In the genomic region with DNA sequence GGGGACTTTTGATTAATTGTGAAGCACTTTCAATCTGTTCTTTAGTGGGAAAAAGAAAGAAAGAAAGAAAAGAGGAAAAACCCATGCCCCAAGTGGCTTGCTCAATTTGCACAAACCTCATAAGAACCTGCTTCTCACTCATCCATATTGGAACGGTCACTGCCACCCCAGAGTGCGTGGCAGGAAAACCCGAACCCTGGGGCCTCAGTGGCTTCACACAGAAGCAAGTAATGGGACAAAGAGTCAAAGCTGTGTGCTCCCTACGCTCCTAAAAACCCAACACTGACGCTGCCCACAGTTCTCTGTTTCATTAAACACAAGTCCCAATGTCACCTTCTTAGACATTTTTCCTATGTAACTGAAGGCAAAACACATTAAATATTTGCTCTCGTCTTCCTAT, we compare ENCODE assay signal across 29 cellular contexts. TPM values are rescaled to one million over a fixed set of nuclear protein-coding genes. Genes with fewer than 3 reads are reported as not detected.
"Had no signal": no experiment of that assay in that cellular context is flagged by ENCODE, and none has a peak within 500 bp of the region (broad histone marks: within the 10 kb centered on the region; RNA-seq: fewer than 3 reads in every experiment).

No MANE protein-coding gene starts in this region.

- H3K9me3 Mint-ChIP-seq: activated CD8-positive, alpha-beta T cell treated with anti-CD3 and anti-CD28 coated beads for 36 hours; activated naive CD4-positive, alpha-beta T cell treated with anti-CD3 and anti-CD28 coated beads for 36 hours; activated T-cell treated with anti-CD3 and anti-CD28 coated beads, Interleukin-2, amount 50 U/mL, for 24 hours; activated T-helper 1 cell treated with anti-CD3 and anti-CD28 coated beads, Interleukin-12 subunit alpha, Interleukin-12 subunit beta, Interleukin-2, Interleukin-4 antibody, amounts not matched to agents 30 ng/mL and 10 ng/mL and 1 ng/mL, durations not matched to agents 14 hours and 24 hours and 36 hours; central memory CD8-positive, alpha-beta T cell had no signal

- H3K27ac ChIP-seq: KMS-11, SK-N-MC, VCaP had no signal

- H3K4me3 Mint-ChIP-seq: activated naive CD4-positive, alpha-beta T cell treated with anti-CD3 and anti-CD28 coated beads for 36 hours had no signal

- ATAC-seq: activated CD8-positive, alpha-beta memory T cell treated with anti-CD3 and anti-CD28 coated beads, Interleukin-2, amount 10 ng/mL, durations not matched to agents 7 days and 5 days; Panc1; Right ventricle myocardium inferior had no signal

- H3K4me3 ChIP-seq: MG63 had no signal

- H3K36me3 ChIP-seq: MG63 had no signal

- H3K27ac Mint-ChIP-seq: activated CD4-positive, alpha-beta T cell treated with anti-CD3 and anti-CD28 coated beads for 36 hours; activated CD8-positive, alpha-beta memory T cell treated with anti-CD3 and anti-CD28 coated beads, Interleukin-2, amount 10 ng/mL, durations not matched to agents 7 days and 5 days; activated CD8-positive, alpha-beta T cell treated with anti-CD3 and anti-CD28 coated beads for 36 hours; activated naive CD4-positive, alpha-beta T cell treated with anti-CD3 and anti-CD28 coated beads for 36 hours; activated naive CD8-positive, alpha-beta T cell; activated T-cell treated with anti-CD3 and anti-CD28 coated beads, Interleukin-2, amount 50 U/mL, for 24 hours; activated T-helper 1 cell treated with anti-CD3 and anti-CD28 coated beads, Interleukin-12 subunit alpha, Interleukin-12 subunit beta, Interleukin-2, Interleukin-4 antibody, amounts not matched to agents 30 ng/mL and 10 ng/mL and 1 ng/mL, durations not matched to agents 14 hours and 24 hours and 36 hours; brain had no signal

- DNase-seq: activated CD4-positive, CD25-positive, alpha-beta regulatory T cell; activated CD8-positive, alpha-beta memory T cell treated with anti-CD3 and anti-CD28 coated beads, Interleukin-2, amount 10 ng/mL, durations not matched to agents 7 days and 5 days; activated gamma-delta T cell; activated T-cell treated with anti-CD3 and anti-CD28 coated beads, Interleukin-2, amount 50 U/mL, for 24 hours; amygdala; MG63; NCI-H1105; NCI-H1436; NCI-H1694 treated with DMSO at 0.1 percent for 48 hours; NCI-H2029 treated with DMSO at 0.1 percent for 48 hours; NCI-H510A treated with DMSO at 0.1 percent for 48 hours; NCI-H69; NK-92 treated with Interleukin-12 subunit alpha and Interleukin-12 subunit beta, amount 100 ng/mL, for 24 hours; OCI-M1; T-helper 1 cell had no signal

- H3K9me3 ChIP-seq: MG63 had no signal

- H3K36me3 Mint-ChIP-seq: activated naive CD8-positive, alpha-beta T cell; brain had no signal

- H3K9ac ChIP-seq: KMS-11 had no signal

RNA-seq across cellular contexts. Expression of a gene that starts 1.2 kb away (rescaled TPM):
- total RNA-seq: activated CD4-positive, alpha-beta T cell treated with anti-CD3 and anti-CD28 coated beads for 36 hours; activated CD8-positive, alpha-beta T cell treated with anti-CD3 and anti-CD28 coated beads for 36 hours; activated naive CD4-positive, alpha-beta T cell treated with anti-CD3 and anti-CD28 coated beads for 36 hours; activated T-helper 1 cell treated with anti-CD3 and anti-CD28 coated beads, Interleukin-12 subunit alpha, Interleukin-12 subunit beta, Interleukin-2, Interleukin-4 antibody, amounts not matched to agents 30 ng/mL and 10 ng/mL and 1 ng/mL, durations not matched to agents 14 hours and 24 hours and 36 hours; astrocyte; T-helper 2 cell treated with Interferon-gamma antibody and Interleukin-4, amounts not matched to agents 100 ng/mL and 5 ng/mL, for 36 hours had no signal
